8 cellular contexts compared by ENCODE assay signal in genomic region chr20:3172126-3172932, GRCh38. TPM values are rescaled to one million over a fixed set of nuclear protein-coding genes. Genes with fewer than 3 reads are reported as not detected.
A peak's percentile ranks its signal among the peaks of the same experiment; 100 is the strongest.
DNase-seq lines count a peak whose midpoint lies in the region; ATAC-seq and TF ChIP-seq lines count a peak whose summit lies in the region.

No MANE protein-coding gene starts in this region.

- no peaks in the 10 kb centered on the region for H3K9me2 ChIP-seq in Loucy (replicated peaks; ENCODE audit: low read depth, low read length)

- CTCF ChIA-PET in BJ (lab: Yijun Ruan, JAX) = interaction anchor here (1.0 to 1.5 kb wide), 2 partner anchors 54 to 144 kb away, joined by 3 read pairs; no protein-coding TSS in a partner anchor

- no peaks in the 10 kb centered on the region for H3K36me3 ChIP-seq in BJ (ENCODE audit: control insufficient read depth, insufficient read depth, low read length)
- H3K36me3 ChIP-seq in Loucy (ENCODE audit: insufficient read depth, low read length) = no peaks in the 10 kb centered on the region
- H3K36me3 ChIP-seq in duodenal mucosa (ENCODE audit: control insufficient read depth in 1 of 2, insufficient read depth in 2 of 2, low read length in 2 of 2) = no peaks in the 10 kb centered on the region
- H3K36me3 ChIP-seq in neuron (ENCODE audit: insufficient read depth, low read length) = no peaks in the 10 kb centered on the region

- H3K4me1 ChIP-seq in Loucy (ENCODE audit: insufficient read depth, low read length, poor library complexity, severe bottlenecking) (peaks cover 4% of the 10 kb centered on the region), duodenal mucosa (ENCODE audit: control insufficient read depth in 1 of 2, insufficient read depth in 2 of 2, low read length in 2 of 2) (peaks cover 30 to 31% of the 10 kb centered on the region in 2 donors), neuron (ENCODE audit: insufficient read depth, low read length) (peaks cover 21% of the 10 kb centered on the region)

- POLR2A ChIA-PET in BJ (lab: Charles Lee) = no interaction called here

- no peaks in the 10 kb centered on the region for H3K79me2 ChIP-seq in Loucy (ENCODE audit: insufficient read depth, low read length)

- no peak for ATAC-seq in HG02798 (IDR thresholded peaks at IDR 0.05; ENCODE audit: poor library complexity, unreplicated experiment)
- ATAC-seq in GM21529 (IDR thresholded peaks at IDR 0.05; ENCODE audit: unreplicated experiment) = no peak

- H3K9me3 ChIP-seq in Loucy (ENCODE audit: insufficient read depth, low read depth, low read length) (no peaks in the 10 kb centered on the region), duodenal mucosa (ENCODE audit: control insufficient read depth in 1 of 2, low read length in 2 of 2) (no peaks in the 10 kb centered on the region), neuron (ENCODE audit: low read length) (no peaks in the 10 kb centered on the region)

- no peaks in the 10 kb centered on the region for H4K20me1 ChIP-seq in Loucy (ENCODE audit: insufficient read depth, low read length, poor library complexity, severe bottlenecking)

- H3F3A ChIP-seq in Loucy (ENCODE audit: low read depth) = no peaks in the 10 kb centered on the region

- no peak for DNase-seq in BJ (ENCODE audit: low read depth)
- DNase-seq in NOMO-1 treated with DMSO at 0.1 percent for 48 hours (lab: John Stamatoyannopoulos, UW; ENCODE audit: unreplicated experiment) = no peak
- no peak for DNase-seq in AG08395 (ENCODE audit: low spot score)

- no peak for TF ChIP-seq CTCF in BJ (IDR thresholded peaks at IDR 0.05; ENCODE audit: insufficient read depth, low read depth, low read length)
- TF ChIP-seq CTCF in Loucy (conservative IDR thresholded peaks at IDR 0.05; ENCODE audit: low read length) = no peak

- peak overlapping the region; percentile 80 for H3K4me2 ChIP-seq in Loucy (ENCODE audit: low read depth, low read length, poor library complexity, severe bottlenecking)

- H3K9ac ChIP-seq in Loucy (ENCODE audit: low read depth, low read length, poor library complexity, severe bottlenecking) (peak overlapping the region; percentile 54), duodenal mucosa (ENCODE audit: low read depth in 1 of 2, low read length in 2 of 2) (no peak overlapping the region)

- H3K27me3 ChIP-seq in BJ (ENCODE audit: control insufficient read depth, insufficient read depth, low read length) = peaks cover 5% of the 10 kb centered on the region
- H3K27me3 ChIP-seq in Loucy (ENCODE audit: insufficient read depth, low read length, poor library complexity, severe bottlenecking) = no peaks in the 10 kb centered on the region
- H3K27me3 ChIP-seq in duodenal mucosa (ENCODE audit: control insufficient read depth in 1 of 2, insufficient read depth in 2 of 2, low read length in 2 of 2) = peaks cover 0 to 14% of the 10 kb centered on the region in 2 donors
- no peaks in the 10 kb centered on the region for H3K27me3 ChIP-seq in neuron (ENCODE audit: insufficient read depth, low read length)

- no peak overlapping the region for H2AFZ ChIP-seq in Loucy (ENCODE audit: low read length)
- H2AFZ ChIP-seq in neuron (ENCODE audit: low read depth, low read length) = peak overlapping the region; percentile 97

- peak overlapping the region; percentile 95 for H3K4me3 ChIP-seq in BJ (ENCODE audit: low read depth, low read length)
- peak overlapping the region; percentile 87 for H3K4me3 ChIP-seq in Loucy (ENCODE audit: low read length, poor library complexity, severe bottlenecking)
- peak overlapping the region; percentile 87 to 94 for H3K4me3 ChIP-seq in duodenal mucosa (ENCODE audit: low read depth in 1 of 2, low read length in 2 of 2)
- H3K4me3 ChIP-seq in neuron (ENCODE audit: low read length) = peak overlapping the region; percentile 89

- no peak overlapping the region for H3K27ac ChIP-seq in duodenal mucosa (ENCODE audit: low read depth, low read length)

RNA-seq across cellular contexts. Expression of gene LZTS3, which starts 1.0 kb away (rescaled TPM):
- 6.9 and 8.8 TPM in 2 replicates for polyA plus RNA-seq in BJ (2011; rRNA removed)
- 6.4 and 10.5 TPM in 2 replicates for polyA minus RNA-seq in BJ (2011; rRNA and poly(A)+ RNA removed)

RNA-seq across cellular contexts. Expression of gene FASTKD5, which starts 12.7 kb away (rescaled TPM):
- 8.5 and 13.5 TPM in 2 replicates for polyA plus RNA-seq in BJ (2011; rRNA removed)
- 9.9 and 13.1 TPM in 2 replicates for polyA minus RNA-seq in BJ (2011; rRNA and poly(A)+ RNA removed)

RNA-seq across cellular contexts. Expression of gene UBOX5, which starts 12.7 kb away (rescaled TPM):
- 3.0 and 5.8 TPM in 2 replicates for polyA plus RNA-seq in BJ (2011; rRNA removed)
- 5.1 and 6.4 TPM in 2 replicates for polyA minus RNA-seq in BJ (2011; rRNA and poly(A)+ RNA removed)

RNA-seq across cellular contexts. Expression of gene DDRGK1, which starts 32.2 kb away (rescaled TPM):
- polyA plus RNA-seq in BJ (2011; rRNA removed) = 33.1 and 34.9 TPM in 2 replicates
- polyA minus RNA-seq in BJ (2011; rRNA and poly(A)+ RNA removed) = 10.3 and 15.2 TPM in 2 replicates

RNA-seq across cellular contexts. Expression of gene ITPA, which starts 37.0 kb away (rescaled TPM):
- 26.6 and 35.0 TPM in 2 replicates for polyA plus RNA-seq in BJ (2011; rRNA removed)
- polyA minus RNA-seq in BJ (2011; rRNA and poly(A)+ RNA removed) = 9.3 and 12.4 TPM in 2 replicates
